11 cellular contexts compared by ENCODE assay signal in genomic region chr5:74490814-74491213, GRCh38.
A peak's percentile ranks its signal among the peaks of the same experiment; 100 is the strongest.
DNase-seq lines count a peak whose midpoint lies in the region; ATAC-seq and TF ChIP-seq lines count a peak whose summit lies in the region.
"Had no signal": no experiment of that assay in that cellular context is flagged by ENCODE, and none has a peak within 500 bp of the region (broad histone marks: within the 10 kb centered on the region; RNA-seq: fewer than 3 reads in every experiment).

No MANE protein-coding gene starts in this region.

- H3K9me3 Mint-ChIP-seq in CD4-positive, alpha-beta memory T cell = peaks cover 0 to 2% (median 0%) of the 10 kb centered on the region in 8 donors
- H3K9me3 Mint-ChIP-seq: activated naive CD8-positive, alpha-beta T cell treated with anti-CD3 and anti-CD28 coated beads for 36 hours had no signal

- H3K4me3 ChIP-seq in GM12865 (ENCODE audit: low read depth, low read length) = no peak overlapping the region
- H3K4me3 ChIP-seq in SU-DHL-6 (ENCODE audit: insufficient read depth, low read length, poor library complexity, severe bottlenecking) = no peak overlapping the region
- H3K4me3 ChIP-seq in CD4-positive, alpha-beta memory T cell (ENCODE audit: low read length in 2 of 2) = no peak overlapping the region

- H2AFZ ChIP-seq in SU-DHL-6 (ENCODE audit: low read depth, low read length, severe bottlenecking) = peak overlapping the region; percentile 53

- H3K27me3 Mint-ChIP-seq in CD4-positive, alpha-beta memory T cell = peaks cover 5 to 6% of the 10 kb centered on the region in 2 donors

- ATAC-seq in GM19467 (IDR thresholded peaks at IDR 0.05; ENCODE audit: unreplicated experiment) (peak; percentile 98), HG03064 (IDR thresholded peaks at IDR 0.05; ENCODE audit: low read depth, unreplicated experiment) (peak; percentile 96)

- no peaks in the 10 kb centered on the region for H3K4me1 Mint-ChIP-seq in CD4-positive, alpha-beta memory T cell
- H3K4me1 Mint-ChIP-seq: activated naive CD8-positive, alpha-beta T cell treated with anti-CD3 and anti-CD28 coated beads for 36 hours had no signal

- DNase-seq in GM12865 (ENCODE audit: low read depth) (peak; percentile 91), SHP77 treated with DMSO at 0.1 percent for 48 hours (lab: John Stamatoyannopoulos, UW) (no peak), Ammon's horn (ENCODE audit: low spot score) (no peak), DMS153 (lab: John Stamatoyannopoulos, UW) (no peak)
- DNase-seq in CD4-positive, alpha-beta memory T cell = no peak
- DNase-seq: activated naive CD8-positive, alpha-beta T cell treated with anti-CD3 and anti-CD28 coated beads for 36 hours; NCI-H226; T-helper 9 cell had no signal

- CTCF ChIA-PET in CD4-positive, alpha-beta memory T cell (lab: Charles Lee; ENCODE audit: partially characterized antibody) = no interaction called here

- no peaks in the 10 kb centered on the region for H3K36me3 ChIP-seq in SU-DHL-6 (ENCODE audit: low read length)
- H3K36me3 ChIP-seq in CD4-positive, alpha-beta memory T cell (ENCODE audit: insufficient read depth, low read length) = no peaks in the 10 kb centered on the region

- no peaks in the 10 kb centered on the region for H3K27me3 ChIP-seq in SU-DHL-6 (ENCODE audit: low read length)
- H3K27me3 ChIP-seq in CD4-positive, alpha-beta memory T cell (ENCODE audit: insufficient read depth, low read length) = no peaks in the 10 kb centered on the region

- peak overlapping the region; percentile 31 for H3K9ac ChIP-seq in SU-DHL-6 (ENCODE audit: low read length)

- intact Hi-C loops in CD4-positive, alpha-beta memory T cell (cut with micrococcal nuclease) = no loop called here

- TF ChIP-seq CTCF in GM12865 (IDR thresholded peaks at IDR 0.05; ENCODE audit: insufficient read depth, low read depth, low read length, missing control alignments) (no peak), SU-DHL-6 (IDR thresholded peaks at IDR 0.05; ENCODE audit: insufficient read depth, low read length, poor library complexity, severe bottlenecking) (no peak)

- H3K36me3 Mint-ChIP-seq in CD4-positive, alpha-beta memory T cell = no peaks in the 10 kb centered on the region
- H3K36me3 Mint-ChIP-seq: activated naive CD8-positive, alpha-beta T cell treated with anti-CD3 and anti-CD28 coated beads for 36 hours had no signal

- H3F3A ChIP-seq in SU-DHL-6 (ENCODE audit: insufficient read depth) = no peaks in the 10 kb centered on the region

- no peak overlapping the region for H3K4me3 Mint-ChIP-seq in CD4-positive, alpha-beta memory T cell
- H3K4me3 Mint-ChIP-seq: activated naive CD8-positive, alpha-beta T cell treated with anti-CD3 and anti-CD28 coated beads for 36 hours had no signal

- H3K9me2 ChIP-seq in SU-DHL-6 (replicated peaks; ENCODE audit: insufficient read depth, low read length) = no peaks in the 10 kb centered on the region

- H3K4me2 ChIP-seq in SU-DHL-6 (ENCODE audit: low read depth, low read length, poor library complexity, severe bottlenecking) = peak overlapping the region; percentile 53

- peak overlapping the region; percentile 74 for H3K27ac ChIP-seq in SU-DHL-6 (ENCODE audit: low read depth, low read length)
- H3K27ac ChIP-seq in CD4-positive, alpha-beta memory T cell (ENCODE audit: low read depth, low read length) = no peak overlapping the region

- H3K79me2 ChIP-seq in SU-DHL-6 (ENCODE audit: insufficient read depth, low read length) = no peaks in the 10 kb centered on the region

- no peaks in the 10 kb centered on the region for H4K20me1 ChIP-seq in SU-DHL-6 (ENCODE audit: low read depth, low read length)

- no peaks in the 10 kb centered on the region for H3K4me1 ChIP-seq in CD4-positive, alpha-beta memory T cell (ENCODE audit: insufficient read depth, low read length)

- H3K9me3 ChIP-seq in SU-DHL-6 (ENCODE audit: insufficient read depth, low read length) = no peaks in the 10 kb centered on the region
- H3K9me3 ChIP-seq in CD4-positive, alpha-beta memory T cell (ENCODE audit: control insufficient read depth in 1 of 2, low read length in 2 of 2) = no peaks in the 10 kb centered on the region

- POLR2A ChIA-PET in CD4-positive, alpha-beta memory T cell (lab: Charles Lee; ENCODE audit: partially characterized antibody) = no interaction called here

- no peak overlapping the region for H3K27ac Mint-ChIP-seq in CD4-positive, alpha-beta memory T cell
- H3K27ac Mint-ChIP-seq: activated naive CD8-positive, alpha-beta T cell treated with anti-CD3 and anti-CD28 coated beads for 36 hours had no signal
